8 cellular contexts compared by ENCODE assay signal in the genomic region with DNA sequence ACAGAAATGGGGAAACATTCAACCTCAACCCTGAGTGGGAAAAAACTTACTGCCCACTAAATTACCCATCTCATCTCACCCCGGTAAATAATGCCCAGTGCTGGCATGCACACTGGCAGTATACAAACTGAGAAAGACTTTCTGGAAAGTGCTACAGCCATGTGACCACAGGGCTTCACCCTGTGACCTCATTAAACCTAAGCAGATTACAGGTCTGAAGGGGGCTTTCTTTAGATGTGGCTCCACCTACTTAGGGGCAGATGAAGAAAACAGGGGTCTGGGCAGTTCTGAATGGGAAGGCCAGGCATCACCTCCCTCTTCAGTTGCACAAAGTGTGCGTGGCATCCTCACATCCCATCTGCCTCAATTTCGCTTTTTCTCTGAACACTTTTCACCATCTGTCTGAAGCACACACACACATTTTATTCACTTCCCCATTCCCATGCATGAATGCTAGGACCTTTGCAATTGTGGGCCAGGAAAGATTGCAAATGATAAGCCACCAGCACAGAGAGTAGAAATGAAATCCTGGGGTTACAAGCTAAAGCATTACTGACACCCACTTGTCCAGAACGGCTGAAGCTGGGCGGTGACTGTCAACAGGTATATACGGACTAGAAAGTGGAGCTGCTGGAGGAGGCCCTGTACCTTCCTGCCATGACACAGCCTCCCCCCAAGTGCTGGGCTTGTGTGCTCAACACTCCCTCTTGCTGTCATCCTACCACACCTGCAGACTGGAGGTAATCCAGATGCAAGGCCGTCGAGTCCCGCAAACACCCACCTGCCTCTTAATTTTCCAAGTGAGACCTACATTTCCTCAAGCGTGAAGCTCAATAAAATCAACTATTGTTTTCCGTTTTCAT. TPM values are rescaled to one million over a fixed set of nuclear protein-coding genes. Genes with fewer than 3 reads are reported as not detected.
A peak's percentile ranks its signal among the peaks of the same experiment; 100 is the strongest.
DNase-seq lines count a peak whose midpoint lies in the region; ATAC-seq and TF ChIP-seq lines count a peak whose summit lies in the region.

No MANE protein-coding gene starts in this region.

- no peaks in the 10 kb centered on the region for H3K9me3 Mint-ChIP-seq in activated naive CD8-positive, alpha-beta T cell (ENCODE audit: low read depth)
- H3K9me3 Mint-ChIP-seq in neural crest cell, result peaks cover 5% of the 10 kb centered on the region

- H3K4me2 ChIP-seq in DND-41 (ENCODE audit: insufficient read depth, low read length), result peak overlapping the region; percentile 52; the same call in 1 of the 2 replicates

- no peak for DNase-seq in DND-41
- DNase-seq in LNCaP clone FGC (ENCODE audit: low read depth), result no peak
- DNase-seq in neural crest cell (ENCODE audit: low read depth, low spot score), result no peak
- DNase-seq in NCI-H2107 (lab: John Stamatoyannopoulos, UW), result no peak

- H3K27me3 Mint-ChIP-seq in activated naive CD8-positive, alpha-beta T cell, result no peaks in the 10 kb centered on the region
- peaks cover 26% of the 10 kb centered on the region for H3K27me3 Mint-ChIP-seq in neural crest cell (ENCODE audit: low read depth)

- H3K27me3 ChIP-seq in DND-41 (ENCODE audit: insufficient read depth, low read length, poor library complexity), result no peaks in the 10 kb centered on the region

- ATAC-seq in DND-41 (ENCODE audit: insufficient read depth, low read depth) (no peak), GM21619 (IDR thresholded peaks at IDR 0.05; ENCODE audit: unreplicated experiment) (no peak), HG02852 (IDR thresholded peaks at IDR 0.05; ENCODE audit: unreplicated experiment) (no peak), GM21381 (IDR thresholded peaks at IDR 0.05; ENCODE audit: unreplicated experiment) (no peak)

- H3K36me3 ChIP-seq in DND-41 (ENCODE audit: insufficient read depth, low read length), result peaks cover 31% of the 10 kb centered on the region

- H3K27ac Mint-ChIP-seq in activated naive CD8-positive, alpha-beta T cell, result peak overlapping the region; percentile 47
- peak overlapping the region; percentile 16 for H3K27ac Mint-ChIP-seq in neural crest cell (ENCODE audit: unreplicated experiment)

- peaks cover 72% of the 10 kb centered on the region for H3K79me2 ChIP-seq in DND-41 (ENCODE audit: insufficient read depth, low read length)

- no peak overlapping the region for H2AFZ ChIP-seq in DND-41 (ENCODE audit: low read depth, low read length)

- peaks cover 41% of the 10 kb centered on the region for H3K4me1 Mint-ChIP-seq in activated naive CD8-positive, alpha-beta T cell (ENCODE audit: low read depth)
- H3K4me1 Mint-ChIP-seq in neural crest cell, result peaks cover 39% of the 10 kb centered on the region

- H4K20me1 ChIP-seq in DND-41 (ENCODE audit: insufficient read depth, low read length), result peaks cover 21% of the 10 kb centered on the region; the same call in 1 of the 2 replicates

- H3K36me3 Mint-ChIP-seq in activated naive CD8-positive, alpha-beta T cell, result peaks cover 3% of the 10 kb centered on the region
- peaks cover 23% of the 10 kb centered on the region for H3K36me3 Mint-ChIP-seq in neural crest cell (ENCODE audit: low read depth)

- H3K9me3 ChIP-seq in DND-41 (ENCODE audit: insufficient read depth, low read length, severe bottlenecking), result peaks cover 5% of the 10 kb centered on the region

- H3K4me3 ChIP-seq in DND-41 (ENCODE audit: low read depth in 1 of 2, low read length in 2 of 2) (peak overlapping the region in 1 of 2 experiments; percentile 30; a peak in 1 of 4 replicates), LNCaP clone FGC (ENCODE audit: low read depth, low read length) (no peak overlapping the region)

- peaks cover 49% of the 10 kb centered on the region for H3K4me1 ChIP-seq in DND-41 (ENCODE audit: insufficient read depth, low read length)

- no peak for TF ChIP-seq CTCF in DND-41 (IDR thresholded peaks at IDR 0.05; ENCODE audit: borderline replicate concordance, extremely low read depth, low read length, poor library complexity, severe bottlenecking)
- 0 out of 2 replicates have a peak, but pooled peaks have one; percentile 7 for TF ChIP-seq CTCF in LNCaP clone FGC (IDR thresholded peaks at IDR 0.05; ENCODE audit: control insufficient read depth, extremely low read depth, insufficient read depth)
- no peak for TF ChIP-seq CTCF in neural crest cell (conservative IDR thresholded peaks at IDR 0.05)

- peak overlapping the region; percentile 31 for H3K27ac ChIP-seq in DND-41 (ENCODE audit: low read length)

- peak overlapping the region; percentile 70 for H3K4me3 Mint-ChIP-seq in activated naive CD8-positive, alpha-beta T cell
- H3K4me3 Mint-ChIP-seq in neural crest cell, result peak overlapping the region; percentile 83

- no peak overlapping the region; the same call in none of the 2 replicates for H3K9ac ChIP-seq in DND-41 (ENCODE audit: low read depth, low read length)

RNA-seq across cellular contexts. Expression of a gene that starts 2.7 kb away (rescaled TPM):
- total RNA-seq in neural crest cell, result 88.4 and 91.9 TPM in 2 replicates

RNA-seq across cellular contexts. Expression of a gene that starts 51.4 kb away (rescaled TPM):
- total RNA-seq in neural crest cell, result 47.8 and 48.9 TPM in 2 replicates
